In genomic region chr12:106001105-106001489, GRCh38 we compare ENCODE assay signal across 31 cellular contexts.
"Had no signal": no experiment of that assay in that cellular context is flagged by ENCODE, and none has a peak within 500 bp of the region (broad histone marks: within the 10 kb centered on the region; RNA-seq: fewer than 3 reads in every experiment).

No MANE protein-coding gene starts in this region.

- H3K27me3 ChIP-seq: MG63, Peyer's patch, SJCRH30 had no signal

- DNase-seq: Kasumi-1, KG1, MG63, NCI-H1048, NCI-H1092 treated with DMSO at 0.1 percent for 48 hours, NCI-H1105 treated with DMSO at 0.1 percent for 48 hours, NCI-H1417, NCI-H1436, NCI-H146, NCI-H1694, NCI-H187 treated with DMSO at 0.1 percent for 48 hours, NCI-H2029, NCI-H2081, NCI-H2171 treated with DMSO at 0.1 percent for 48 hours, NCI-H2227 treated with DMSO at 0.1 percent for 48 hours, NCI-H345, NCI-H446, NCI-H510A treated with DMSO at 0.1 percent for 48 hours, NCI-H524 treated with DMSO at 0.1 percent for 48 hours, NCI-H526 treated with DMSO at 0.1 percent for 48 hours, NCI-H774, OCI-M1, Peyer's patch, RPMI8226, SHP77, SIG-M5, SJCRH30, SW 1271, T-helper 1 cell had no signal

- H3K9me3 ChIP-seq: MG63, Peyer's patch, SJCRH30 had no signal

- H3K4me1 ChIP-seq: Peyer's patch had no signal

- H3K36me3 ChIP-seq: MG63, Peyer's patch, SJCRH30 had no signal

- H3K27ac ChIP-seq: Peyer's patch, SJCRH30, SK-N-MC had no signal

- H3K4me3 ChIP-seq: MG63, Peyer's patch, SJCRH30, SK-N-MC had no signal

- ATAC-seq: Right ventricle myocardium inferior had no signal
